28 cellular contexts compared by ENCODE assay signal in genomic region chr2:21301871-21302433, GRCh38.
"Had no signal": no experiment of that assay in that cellular context is flagged by ENCODE, and none has a peak within 500 bp of the region (broad histone marks: within the 10 kb centered on the region; RNA-seq: fewer than 3 reads in every experiment).

No MANE protein-coding gene starts in this region.

- H3K27ac ChIP-seq: brain microvascular endothelial cell had no signal

- H3K27me3 ChIP-seq: brain microvascular endothelial cell had no signal

- H3K36me3 ChIP-seq: brain microvascular endothelial cell had no signal

- ATAC-seq: activated CD8-positive, alpha-beta T cell treated with anti-CD3 and anti-CD28 coated beads for 36 hours; activated T-cell treated with anti-CD3 and anti-CD28 coated beads, Interleukin-2, amount 50 U/mL, for 72 hours; activated T-helper 17 cell treated with anti-CD3 and anti-CD28 coated beads, Interleukin-2, amount 50 U/mL, for 72 hours; K562; Panc1 had no signal

- H3K4me3 ChIP-seq: K562 had no signal

- DNase-seq: activated CD4-positive, alpha-beta T cell treated with anti-CD3 and anti-CD28 coated beads, Interleukin-2, amount 10 ng/mL, durations not matched to agents 24 days and 14 days; activated CD4-positive, alpha-beta T cell treated with anti-CD3 and anti-CD28 coated beads, Interleukin-2, amount 50 U/mL, for 4 hours; activated CD8-positive, alpha-beta T cell treated with anti-CD3 and anti-CD28 coated beads for 36 hours; activated effector memory CD4-positive, alpha-beta T cell treated with anti-CD3 and anti-CD28 coated beads, Interleukin-2, amount 50 U/mL, for 16 hours; activated naive CD4-positive, alpha-beta T cell; activated naive CD4-positive, alpha-beta T cell treated with anti-CD3 and anti-CD28 coated beads, Interleukin-2, amount 50 U/mL, for 16 hours; activated naive CD8-positive, alpha-beta T cell treated with anti-CD3 and anti-CD28 coated beads for 36 hours; activated T-cell treated with anti-CD3 and anti-CD28 coated beads, Interleukin-2, amount 50 U/mL, for 1 hour; activated T-cell treated with anti-CD3 and anti-CD28 coated beads, Interleukin-2, amount 50 U/mL, for 72 hours; amniotic stem cell; aorta; brain microvascular endothelial cell; NCI-H1092 treated with DMSO at 0.1 percent for 48 hours; NCI-H1417; NCI-H146; NCI-H187; NCI-H2029 treated with DMSO at 0.1 percent for 48 hours; NCI-H2107; NCI-H2171; NCI-H2227 treated with DMSO at 0.1 percent for 48 hours; NCI-H446; NCI-H510A treated with DMSO at 0.1 percent for 48 hours; NCI-H526 treated with DMSO at 0.1 percent for 48 hours; NCI-H774; SIG-M5 had no signal
